ENCODE assay signal across 13 cellular contexts in the genomic region with DNA sequence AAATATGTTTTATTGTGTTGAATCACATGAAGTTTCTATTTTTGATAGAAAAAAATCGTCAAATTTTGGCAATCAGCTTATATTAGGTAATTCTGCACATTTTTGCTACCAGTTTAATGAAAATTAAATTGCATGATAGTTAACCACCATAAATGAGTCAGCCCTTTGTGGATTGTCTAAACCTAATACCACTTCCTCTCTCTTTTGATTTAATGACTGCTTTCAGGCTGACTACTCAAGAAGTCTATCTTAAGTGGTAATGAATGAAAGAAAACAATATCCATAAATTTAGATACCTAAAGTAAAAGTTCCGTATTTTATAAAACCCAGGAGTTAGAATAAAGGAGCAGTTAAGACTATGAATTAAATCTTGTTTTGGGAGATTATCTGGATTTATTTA.
A peak's percentile ranks its signal among the peaks of the same experiment; 100 is the strongest.
DNase-seq lines count a peak whose midpoint lies in the region; ATAC-seq and TF ChIP-seq lines count a peak whose summit lies in the region.
"Had no signal": no experiment of that assay in that cellular context is flagged by ENCODE, and none has a peak within 500 bp of the region (broad histone marks: within the 10 kb centered on the region; RNA-seq: fewer than 3 reads in every experiment).

No MANE protein-coding gene starts in this region.

- in situ Hi-C loops in GM23248 (cut with MboI) = no loop called here

- H3K4me3 ChIP-seq in GM06990 (replicated peaks; ENCODE audit: low read depth, low read length) = no peak overlapping the region
- H3K4me3 ChIP-seq in GM23248 = no peak overlapping the region
- H3K4me3 ChIP-seq: suprapubic skin had no signal

- H3K36me3 ChIP-seq in GM06990 (ENCODE audit: control insufficient read depth, insufficient read depth, low read length) (no peaks in the 10 kb centered on the region), GM23248 (ENCODE audit: low read depth) (no peaks in the 10 kb centered on the region)
- H3K36me3 ChIP-seq: brain microvascular endothelial cell, suprapubic skin had no signal

- H2AFZ ChIP-seq in GM23248 = no peak overlapping the region

- DNase-seq in GM06990 (ENCODE audit: extremely low read depth, insufficient read length) (peak; percentile 13), GM23248 (peak; percentile 57), OCI-M1 (lab: John Stamatoyannopoulos, UW) (peak; percentile 65), foreskin melanocyte (peak; percentile 52), mesothelial cell of epicardium (ENCODE audit: low spot score in 2 of 2, unreplicated experiment in 2 of 2) (no peak), NK-92 (lab: John Stamatoyannopoulos, UW; ENCODE audit: unreplicated experiment) (no peak)
- DNase-seq: brain microvascular endothelial cell, DMS53, NCI-H345 had no signal

- peaks cover 11% of the 10 kb centered on the region for H3K9me3 Mint-ChIP-seq in mesothelial cell of epicardium

- no peaks in the 10 kb centered on the region for H3K9me2 ChIP-seq in GM23248 (ENCODE audit: insufficient read depth)

- no peaks in the 10 kb centered on the region for H3K4me1 Mint-ChIP-seq in mesothelial cell of epicardium
- H3K4me1 Mint-ChIP-seq: WTC11 had no signal

- no peak overlapping the region for H3K27ac Mint-ChIP-seq in mesothelial cell of epicardium
- H3K27ac Mint-ChIP-seq: WTC11 had no signal

- H3K9me3 ChIP-seq in GM23248 (ENCODE audit: low read depth) = no peaks in the 10 kb centered on the region

- no peaks in the 10 kb centered on the region for H3K27me3 ChIP-seq in GM06990 (replicated peaks; ENCODE audit: control insufficient read depth, insufficient read depth, low read length)
- no peaks in the 10 kb centered on the region for H3K27me3 ChIP-seq in GM23248 (replicated peaks; ENCODE audit: insufficient read depth)
- H3K27me3 ChIP-seq: brain microvascular endothelial cell, suprapubic skin had no signal

- peaks cover 26% of the 10 kb centered on the region for H3K4me1 ChIP-seq in GM23248 (ENCODE audit: insufficient read depth)
- H3K4me1 ChIP-seq: suprapubic skin had no signal

- H3K79me2 ChIP-seq in GM23248 (ENCODE audit: insufficient read depth) = no peaks in the 10 kb centered on the region

- H3K27me3 Mint-ChIP-seq in mesothelial cell of epicardium (ENCODE audit: low read depth) = no peaks in the 10 kb centered on the region

- H3K27ac ChIP-seq in GM23248 = no peak overlapping the region
- H3K27ac ChIP-seq: brain microvascular endothelial cell, suprapubic skin had no signal

- H3K36me3 Mint-ChIP-seq in mesothelial cell of epicardium = peaks cover 10% of the 10 kb centered on the region
- H3K36me3 Mint-ChIP-seq: WTC11 had no signal

- no peak for ATAC-seq in GM21786 (IDR thresholded peaks at IDR 0.05; ENCODE audit: unreplicated experiment)
- no peak for ATAC-seq in GM21360 (IDR thresholded peaks at IDR 0.05; ENCODE audit: unreplicated experiment)
- ATAC-seq: WTC11 had no signal

- H4K20me1 ChIP-seq in GM23248 (ENCODE audit: insufficient read depth) = no peaks in the 10 kb centered on the region

- 57 to 59% methylated on average over 2 of the region's 2 CpGs for WGBS in GM23248 (ENCODE audit: low coverage in 1 of 2, low lambda C conversion rate in 2 of 2, missing lambda C conversion rate in 2 of 2), 2 experiments

- H3F3A ChIP-seq in GM23248 (ENCODE audit: insufficient read depth) = no peaks in the 10 kb centered on the region; the same call in 1 of the 2 replicates

- no peak overlapping the region for H3K4me3 Mint-ChIP-seq in mesothelial cell of epicardium
- H3K4me3 Mint-ChIP-seq: WTC11 had no signal

- H3K9ac ChIP-seq in GM23248 = no peak overlapping the region

- peak overlapping the region; percentile 36 for H3K4me2 ChIP-seq in GM23248 (ENCODE audit: unreplicated experiment)

- no peak for TF ChIP-seq CTCF in GM06990 (IDR thresholded peaks at IDR 0.05; ENCODE audit: insufficient read depth, low read length, poor library complexity, severe bottlenecking)
- no peak for TF ChIP-seq CTCF in mesothelial cell of epicardium (IDR thresholded peaks at IDR 0.05; ENCODE audit: unreplicated experiment)

Comparison
In these comparisons a context has a peak if more than half of its experiments do, and no peak if none do; other contexts are left out.
1. DNase-seq: peak in GM06990 (single experiment), GM23248 (single experiment), OCI-M1 (single experiment) and foreskin melanocyte (single experiment); none in mesothelial cell of epicardium (0 of 2) and NK-92 (single experiment).